In the genomic region with DNA sequence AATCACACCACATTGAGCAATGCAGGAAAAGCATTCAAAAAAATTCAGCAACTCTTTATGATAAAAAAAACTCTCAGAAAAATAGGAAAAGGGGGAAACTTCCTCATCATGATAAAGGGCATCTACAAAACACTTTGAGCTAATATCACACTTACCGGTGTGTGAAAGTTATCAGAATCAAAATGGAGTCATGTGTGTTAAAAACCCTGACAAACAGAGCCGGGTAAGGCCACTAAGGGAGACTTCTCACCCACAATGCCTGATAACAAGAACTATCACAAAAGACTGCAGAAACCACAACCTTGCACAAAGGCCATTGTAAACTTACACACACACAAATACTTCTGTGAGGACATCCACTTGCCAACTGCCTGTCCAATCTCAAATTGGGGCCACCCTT, we compare ENCODE assay signal across 8 cellular contexts.
"Had no signal": no experiment of that assay in that cellular context is flagged by ENCODE, and none has a peak within 500 bp of the region (broad histone marks: within the 10 kb centered on the region; RNA-seq: fewer than 3 reads in every experiment).

No MANE protein-coding gene starts in this region.

- DNase-seq: GM23248, GOT3, H7, H9, HCEC 1CT, HFFc6 had no signal

- H3K9me3 Mint-ChIP-seq: GM23338, H9 had no signal

- H3K4me3 Mint-ChIP-seq: GM23338, H9, HFFc6 had no signal

- ATAC-seq: GM23338, HCT116 had no signal

- H3K27ac Mint-ChIP-seq: GM23338, H9, HFFc6 had no signal
